10 cellular contexts compared by ENCODE assay signal in genomic region chr12:58916891-58917570, GRCh38. TPM values are rescaled to one million over a fixed set of nuclear protein-coding genes. Genes with fewer than 3 reads are reported as not detected.
DNase-seq lines count a peak whose midpoint lies in the region; ATAC-seq and TF ChIP-seq lines count a peak whose summit lies in the region.
"Had no signal": no experiment of that assay in that cellular context is flagged by ENCODE, and none has a peak within 500 bp of the region (broad histone marks: within the 10 kb centered on the region; RNA-seq: fewer than 3 reads in every experiment).

No MANE protein-coding gene starts in this region.

- POLR2A ChIA-PET in PC-3 (lab: Charles Lee; ENCODE audit: unreplicated experiment): interaction anchor here (0.7 kb wide), 1 partner anchor 161 kb away, joined by 4 read pairs; no protein-coding TSS in a partner anchor
- POLR2A ChIA-PET in activated CD8-positive, alpha-beta T cell treated with anti-CD3 and anti-CD28 coated beads, Interleukin-2, amount 10 ng/mL, durations not matched to agents 7 days and 5 days (lab: Charles Lee): no interaction called here

- peaks cover 2% of the 10 kb centered on the region; the same call in 1 of the 2 replicates for H3K36me3 ChIP-seq in PC-3 (ENCODE audit: low read depth, low read length)
- peaks cover 13% of the 10 kb centered on the region for H3K36me3 ChIP-seq in osteoblast (ENCODE audit: insufficient read depth, low read length)

- peak overlapping the region; percentile 77 for H3K9ac ChIP-seq in PC-3 (ENCODE audit: low read length)

- no peaks in the 10 kb centered on the region for H3K9me2 ChIP-seq in PC-3 (replicated peaks; ENCODE audit: low read length)

- H3K36me3 Mint-ChIP-seq in activated CD8-positive, alpha-beta T cell treated with anti-CD3 and anti-CD28 coated beads, Interleukin-2, amount 10 ng/mL, durations not matched to agents 7 days and 5 days (ENCODE audit: low read depth): no peaks in the 10 kb centered on the region
- H3K36me3 Mint-ChIP-seq in immature natural killer cell: peaks cover 0 to under 1% (median 0%) of the 10 kb centered on the region in 3 donors

- H3K9me3 Mint-ChIP-seq in activated CD8-positive, alpha-beta T cell treated with anti-CD3 and anti-CD28 coated beads, Interleukin-2, amount 10 ng/mL, durations not matched to agents 7 days and 5 days (ENCODE audit: insufficient read depth): no peaks in the 10 kb centered on the region
- H3K9me3 Mint-ChIP-seq in immature natural killer cell: peaks cover 0 to 16% (median 2%) of the 10 kb centered on the region in 6 donors

- DNase-seq in AG08396 (ENCODE audit: low spot score): peak; percentile 16
- peak; percentile 17 for DNase-seq in PC-3
- DNase-seq in fibroblast of gingiva (ENCODE audit: low read depth): peak; percentile 78
- DNase-seq in osteoblast (ENCODE audit: insufficient read length, low spot score, missing footprints): peak; percentile 72
- no peak for DNase-seq in NCI-H187 treated with DMSO at 0.1 percent for 48 hours (lab: John Stamatoyannopoulos, UW)
- no peak for DNase-seq in activated CD8-positive, alpha-beta T cell treated with anti-CD3 and anti-CD28 coated beads, Interleukin-2, amount 10 ng/mL, durations not matched to agents 7 days and 5 days
- DNase-seq in activated effector memory CD4-positive, alpha-beta T cell treated with Interleukin-2 at 50 U/mL for 16 hours: no peak
- no peak for DNase-seq in immature natural killer cell
- DNase-seq: activated CD8-positive, alpha-beta memory T cell treated with anti-CD3 and anti-CD28 coated beads, Interleukin-2, amount 50 U/mL, for 4 hours; DND-41 had no signal

- H3K27me3 ChIP-seq in PC-3 (ENCODE audit: low read length): no peaks in the 10 kb centered on the region
- H3K27me3 ChIP-seq in osteoblast (ENCODE audit: insufficient read depth, low read length): no peaks in the 10 kb centered on the region

- peaks cover 67% of the 10 kb centered on the region for H3K79me2 ChIP-seq in PC-3 (ENCODE audit: low read length)
- H3K79me2 ChIP-seq in osteoblast (ENCODE audit: insufficient read depth, low read length): peaks cover 72% of the 10 kb centered on the region

- no peak overlapping the region for H3K4me3 Mint-ChIP-seq in activated CD8-positive, alpha-beta T cell treated with anti-CD3 and anti-CD28 coated beads, Interleukin-2, amount 10 ng/mL, durations not matched to agents 7 days and 5 days
- no peak overlapping the region for H3K4me3 Mint-ChIP-seq in immature natural killer cell

- H3K4me1 ChIP-seq in PC-3 (ENCODE audit: insufficient read depth, low read length): peaks cover 50% of the 10 kb centered on the region
- H3K4me1 ChIP-seq in osteoblast (ENCODE audit: insufficient read depth, low read length): peaks cover 41% of the 10 kb centered on the region

- no peak for ATAC-seq in PC-3
- ATAC-seq in activated CD8-positive, alpha-beta T cell treated with anti-CD3 and anti-CD28 coated beads, Interleukin-2, amount 10 ng/mL, durations not matched to agents 7 days and 5 days: no peak

- CTCF ChIA-PET in PC-3 (lab: Charles Lee): interaction anchor here (0.6 kb wide), 1 partner anchor 497 kb away, joined by 4 read pairs; no protein-coding TSS in a partner anchor
- CTCF ChIA-PET in activated CD8-positive, alpha-beta T cell treated with anti-CD3 and anti-CD28 coated beads, Interleukin-2, amount 10 ng/mL, durations not matched to agents 7 days and 5 days (lab: Charles Lee): no interaction called here

- H3K9me3 ChIP-seq in PC-3 (ENCODE audit: low read length) (no peaks in the 10 kb centered on the region), osteoblast (ENCODE audit: low read depth, low read length) (no peaks in the 10 kb centered on the region)

- intact Hi-C loops in PC-3 (cut with micrococcal nuclease): loop anchor here (5.0 to 10.0 kb wide), 4 partner anchors 140 to 570 kb away; no protein-coding TSS in a partner anchor

- no peak for TF ChIP-seq CTCF in PC-3 (conservative IDR thresholded peaks at IDR 0.05; ENCODE audit: low read depth, low read length)
- no peak for TF ChIP-seq CTCF in osteoblast (IDR thresholded peaks at IDR 0.05; ENCODE audit: extremely low read depth, low read depth, low read length)

- no peak overlapping the region for H3K27ac Mint-ChIP-seq in activated CD8-positive, alpha-beta T cell treated with anti-CD3 and anti-CD28 coated beads, Interleukin-2, amount 10 ng/mL, durations not matched to agents 7 days and 5 days
- H3K27ac Mint-ChIP-seq in immature natural killer cell: no peak overlapping the region

- H3F3A ChIP-seq in PC-3 (ENCODE audit: low read length, unreplicated experiment): no peaks in the 10 kb centered on the region

- no TSS peak for BruUV-seq in PC-3 (replicated peaks; lab: Mats Ljungman, UMichigan)

- H2AFZ ChIP-seq in PC-3 (ENCODE audit: low read length): no peak overlapping the region
- H2AFZ ChIP-seq in osteoblast (ENCODE audit: low read length): peak overlapping the region; percentile 21

- H3K27ac ChIP-seq in PC-3 (ENCODE audit: low read length) (no peak overlapping the region), osteoblast (ENCODE audit: low read depth, low read length) (peak overlapping the region; percentile 84)

- H3K4me1 Mint-ChIP-seq in activated CD8-positive, alpha-beta T cell treated with anti-CD3 and anti-CD28 coated beads, Interleukin-2, amount 10 ng/mL, durations not matched to agents 7 days and 5 days (ENCODE audit: low read depth): peaks cover 5% of the 10 kb centered on the region
- H3K4me1 Mint-ChIP-seq in immature natural killer cell: no peaks in the 10 kb centered on the region

- peak overlapping the region; percentile 78 for H3K4me2 ChIP-seq in PC-3 (ENCODE audit: low read length)
- peak overlapping the region; percentile 85 for H3K4me2 ChIP-seq in osteoblast (ENCODE audit: insufficient read depth, low read length)

- H3K4me3 ChIP-seq in PC-3 (ENCODE audit: low read length) (peak overlapping the region; percentile 97), osteoblast (ENCODE audit: insufficient read depth, low read length) (peak overlapping the region; percentile 90)

- peaks cover 28% of the 10 kb centered on the region for H3K27me3 Mint-ChIP-seq in activated CD8-positive, alpha-beta T cell treated with anti-CD3 and anti-CD28 coated beads, Interleukin-2, amount 10 ng/mL, durations not matched to agents 7 days and 5 days (ENCODE audit: low read depth)
- peaks cover 8 to 11% (median 8%) of the 10 kb centered on the region in 3 donors for H3K27me3 Mint-ChIP-seq in immature natural killer cell (ENCODE audit: low read depth in 3 of 3)

- H4K20me1 ChIP-seq in PC-3 (ENCODE audit: low read length) (no peaks in the 10 kb centered on the region), osteoblast (ENCODE audit: insufficient read depth, low read length) (no peaks in the 10 kb centered on the region)

RNA-seq across cellular contexts. Expression of gene LRIG3, which starts 3.3 kb away (rescaled TPM):
- total RNA-seq in PC-3 (2014; rRNA removed) (8.6 and 10.8 TPM in 2 replicates), osteoblast (85.0 and 96.1 TPM in 2 replicates)
- not detected for total RNA-seq in activated CD8-positive, alpha-beta T cell treated with anti-CD3 and anti-CD28 coated beads, Interleukin-2, amount 10 ng/mL, durations not matched to agents 7 days and 5 days
- polyA plus RNA-seq in immature natural killer cell: not detected

Comparison
In these comparisons a context has a peak if more than half of its experiments do, and no peak if none do; other contexts are left out.
1. DNase-seq: peak in AG08396 (single experiment), PC-3 (single experiment), fibroblast of gingiva (single experiment) and osteoblast (single experiment); none in NCI-H187 treated with DMSO at 0.1 percent for 48 hours (single experiment), activated CD8-positive, alpha-beta T cell treated with anti-CD3 and anti-CD28 coated beads, Interleukin-2, amount 10 ng/mL, durations not matched to agents 7 days and 5 days (single experiment), activated effector memory CD4-positive, alpha-beta T cell treated with Interleukin-2 at 50 U/mL for 16 hours (single experiment) and immature natural killer cell (0 of 3).